18 cellular contexts compared by ENCODE assay signal in genomic region chr1:243495032-243495431, GRCh38.
DNase-seq lines count a peak whose midpoint lies in the region; ATAC-seq, FAIRE-seq and TF ChIP-seq lines count a peak whose summit lies in the region.
"Had no signal": no experiment of that assay in that cellular context is flagged by ENCODE, and none has a peak within 500 bp of the region (broad histone marks: within the 10 kb centered on the region; RNA-seq: fewer than 3 reads in every experiment).

No MANE protein-coding gene starts in this region.

- no peak overlapping the region for H2BK120ac ChIP-seq in H1 (replicated peaks; ENCODE audit: low read depth, low read length)

- H3K36me3 ChIP-seq in ACC112 (ENCODE audit: insufficient read depth, low read length) (0 out of 2 replicates have a peak, but pooled peaks cover 3% of the 10 kb centered on the region), H1 (ENCODE audit: control insufficient read depth in 2 of 4, insufficient read depth in 4 of 4, low read length in 3 of 4) (no peaks in the 10 kb centered on the region), spleen (peaks cover 0 to 38% (median 3%) of the 10 kb centered on the region in 6 donors), testis (ENCODE audit: low read depth, missing control alignments) (no peaks in the 10 kb centered on the region)

- H3K27me3 ChIP-seq in ACC112 (ENCODE audit: insufficient read depth, low read length) = no peaks in the 10 kb centered on the region
- no peaks in the 10 kb centered on the region for H3K27me3 ChIP-seq in H1 (replicated peaks in 1 of 4; ENCODE audit: control insufficient read depth in 3 of 4, extremely low read depth in 1 of 4, insufficient read depth in 3 of 4, low read length in 3 of 4)
- no peaks in the 10 kb centered on the region for H3K27me3 ChIP-seq in spleen (replicated peaks in 1 of 7)
- no peaks in the 10 kb centered on the region for H3K27me3 ChIP-seq in testis

- peaks cover 9% of the 10 kb centered on the region for H3K4me1 ChIP-seq in ACC112 (ENCODE audit: control insufficient read depth, insufficient read depth, low read length, unreplicated experiment)
- H3K4me1 ChIP-seq in H1 (replicated peaks in 1 of 4; ENCODE audit: control insufficient read depth in 3 of 4, insufficient read depth in 4 of 4, low read length in 3 of 4) = peaks cover 14 to 32% (median 26%) of the 10 kb centered on the region in 4 experiments
- peaks cover 0 to 25% (median 9%) of the 10 kb centered on the region in 6 donors for H3K4me1 ChIP-seq in spleen
- no peaks in the 10 kb centered on the region for H3K4me1 ChIP-seq in testis

- H4K91ac ChIP-seq in H1 (replicated peaks; ENCODE audit: insufficient read length, low read length) = no peak overlapping the region

- POLR2A ChIA-PET in H1 (lab: Charles Lee; ENCODE audit: partially characterized antibody) = no interaction called here

- no peak overlapping the region for H2BK5ac ChIP-seq in H1 (ENCODE audit: low read depth, low read length)

- no peaks in the 10 kb centered on the region for H3K23me2 ChIP-seq in H1 (ENCODE audit: low read depth, low read length)

- no peaks in the 10 kb centered on the region for H3K79me1 ChIP-seq in H1 (ENCODE audit: low read depth, low read length)

- no peaks in the 10 kb centered on the region for H4K20me1 ChIP-seq in H1 (replicated peaks in 1 of 2; ENCODE audit: control insufficient read depth in 1 of 2, insufficient read depth in 2 of 2, low read length in 2 of 2)

- WGBS in H1 (ENCODE audit: extremely low coverage in 1 of 2, insufficient coverage in 1 of 2, insufficient read length in 1 of 2, insufficient replicate concordance in 2 of 2, low coverage in 1 of 2, low lambda C conversion rate in 2 of 2, missing lambda C conversion rate in 1 of 2), 2 experiments = 95% methylated on average over 14 of the region's 14 CpGs; no CpG with 5 or more reads in 1 of the 2 experiments
- WGBS in spleen, 5 donors = 83 to 96% (median 89%) methylated on average over 12 to 14 of the region's 14 CpGs
- WGBS in testis, 2 donors = 95 to 96% methylated on average over 4 to 14 of the region's 14 CpGs

- H3K4me2 ChIP-seq in H1 (ENCODE audit: insufficient read depth in 1 of 2, low read depth in 2 of 2, low read length in 2 of 2) = no peak overlapping the region

- no peak for FAIRE-seq in H1 (lab: Jason Lieb, UNC)

- no peak for TF ChIP-seq POLR2A in H1 (IDR thresholded peaks at IDR 0.05; ENCODE audit: control extremely low read depth in 1 of 2, low read depth in 2 of 2, low read length in 2 of 2)
- no peak for TF ChIP-seq POLR2A in spleen (IDR thresholded peaks at IDR 0.05)
- TF ChIP-seq POLR2A in testis (IDR thresholded peaks at IDR 0.05) = no peak

- CTCF ChIA-PET in H1 (lab: Charles Lee; ENCODE audit: partially characterized antibody) = interaction anchor here (1.2 to 1.3 kb wide), 2 partner anchors 10 to 151 kb away, joined by 3 to 5 read pairs; no protein-coding TSS in a partner anchor

- no peak overlapping the region; the same call in 1 of the 2 replicates for H4K8ac ChIP-seq in H1 (ENCODE audit: extremely low read depth, insufficient read depth, low read length)

- DNase-seq in M059J (ENCODE audit: low read depth) (peak; percentile 9), H1 (ENCODE audit: low read depth in 1 of 2, low spot score in 2 of 2) (no peak), spleen (no peak), superior temporal gyrus (ENCODE audit: extremely low spot score) (no peak), testis (no peak), HPDE6-E6E7 (ENCODE audit: extremely low spot score) (no peak)
- DNase-seq: activated CD4-positive, alpha-beta T cell treated with anti-CD3 and anti-CD28 coated beads, Interleukin-2, amount 10 ng/mL, durations not matched to agents 7 days and 5 days; DMS153; hippocampal formation; kidney glomerular epithelial cell; NCI-H2029; NCI-H524; T1000 had no signal

- H3K4ac ChIP-seq in H1 (replicated peaks; ENCODE audit: insufficient read length, low read depth, low read length) = no peak overlapping the region

- H4K5ac ChIP-seq in H1 (ENCODE audit: insufficient read length, low read depth, low read length) = no peak overlapping the region

- H2AFZ ChIP-seq in ACC112 (ENCODE audit: low read length, unreplicated experiment) (no peak overlapping the region), H1 (ENCODE audit: low read length) (no peak overlapping the region)
- H2AFZ ChIP-seq: GM23338 had no signal

- H3K14ac ChIP-seq in H1 (ENCODE audit: insufficient read length) = no peak overlapping the region

- no peak overlapping the region for H2AK5ac ChIP-seq in H1 (ENCODE audit: low read depth, low read length)

- H3K9ac ChIP-seq in H1 (replicated peaks in 1 of 4; ENCODE audit: extremely low read depth in 1 of 4, low read depth in 3 of 4, low read length in 3 of 4) = peak overlapping the region in 2 of 4 experiments; percentile 20 to 31; a peak in 2 of 7 replicates

- H3K79me2 ChIP-seq in ACC112 (ENCODE audit: control insufficient read depth, insufficient read depth, low read length, unreplicated experiment) (no peaks in the 10 kb centered on the region), H1 (ENCODE audit: control insufficient read depth in 1 of 2, insufficient read depth in 2 of 2, low read length in 2 of 2) (no peaks in the 10 kb centered on the region)

- TF ChIP-seq CTCF in H1 (IDR thresholded peaks at IDR 0.05; ENCODE audit: control extremely low read depth in 1 of 3, insufficient read depth in 1 of 3, low read depth in 1 of 3, low read length in 3 of 3) = no peak
- TF ChIP-seq CTCF in spleen (IDR thresholded peaks at IDR 0.05 in 8 of 11, conservative IDR thresholded peaks at IDR 0.05 in 3 of 11) = no peak
- no peak for TF ChIP-seq CTCF in testis (IDR thresholded peaks at IDR 0.05)

- ATAC-seq in activated CD4-positive, CD25-positive, alpha-beta regulatory T cell treated with anti-CD3 and anti-CD28 coated beads, Interleukin-2, amount 50 U/mL, for 24 hours = no peak
- ATAC-seq: activated naive CD4-positive, alpha-beta T cell treated with anti-CD3 and anti-CD28 coated beads, Interleukin-2, amount 50 U/mL, for 72 hours; GM23338 had no signal

- H3K18ac ChIP-seq in H1 (ENCODE audit: extremely low read depth, low read length) = no peak overlapping the region

- no peak overlapping the region for H3K56ac ChIP-seq in H1 (replicated peaks; ENCODE audit: insufficient read length, low read depth, low read length)

- H3K9me3 ChIP-seq in H1 (ENCODE audit: insufficient read depth in 2 of 2, low read depth in 1 of 2, low read length in 1 of 2) (no peaks in the 10 kb centered on the region; a peak in 1 of 4 replicates), spleen (no peaks in the 10 kb centered on the region), testis (no peaks in the 10 kb centered on the region)

- TF ChIP-seq RAD21 in H1 (IDR thresholded peaks at IDR 0.05 in 1 of 2, conservative IDR thresholded peaks at IDR 0.05 in 1 of 2; ENCODE audit: low read depth in 2 of 2, low read length in 2 of 2) = no peak

- H2BK20ac ChIP-seq in H1 (ENCODE audit: low read length) = no peak overlapping the region

- no peak overlapping the region for H2BK15ac ChIP-seq in H1 (ENCODE audit: low read length)

- intact Hi-C loops in spleen (cut with DNase I; ENCODE audit: low total_unique reads) = no loop called here
- intact Hi-C loops in testis (cut with DNase I; ENCODE audit: low total_unique reads) = no loop called here

- no peak overlapping the region for H3K23ac ChIP-seq in H1 (ENCODE audit: insufficient read length)

- H3K27ac ChIP-seq in ACC112 (ENCODE audit: low read depth, low read length) (peak overlapping the region; percentile 17; the same call in 1 of the 2 replicates), H1 (ENCODE audit: low read depth, low read length) (no peak overlapping the region), spleen (peak overlapping the region in 5 of 8 donors; percentile 75 to 84 (median 81)), testis (no peak overlapping the region)

- no peak overlapping the region for H3K4me3 ChIP-seq in ACC112 (ENCODE audit: low read depth, low read length)
- H3K4me3 ChIP-seq in H1 (ENCODE audit: extremely low read depth in 1 of 4, insufficient read depth in 2 of 4, low read depth in 3 of 4, low read length in 4 of 4) = no peak overlapping the region
- no peak overlapping the region for H3K4me3 ChIP-seq in spleen
- no peak overlapping the region for H3K4me3 ChIP-seq in testis
- H3K4me3 ChIP-seq: GM23338, skin epidermis had no signal

- 0 out of 2 replicates have a peak overlapping the region, but pooled peaks have one; percentile 56 for H2BK12ac ChIP-seq in H1 (ENCODE audit: low read depth, low read length)

- no peak for TF ChIP-seq EP300 in H1 (IDR thresholded peaks at IDR 0.05; ENCODE audit: borderline replicate concordance in 1 of 2, low read depth in 2 of 2, low read length in 2 of 2)

TF ChIP-seq in H1, 55 proteins besides CTCF, POLR2A, EP300 and RAD21:
- TF ChIP-seq SAP30 (IDR thresholded peaks at IDR 0.05; ENCODE audit: insufficient read depth, insufficient replicate concordance, low read length) (no peak), CEBPB (IDR thresholded peaks at IDR 0.05; ENCODE audit: low read depth, low read length) (no peak), PHF8 (conservative IDR thresholded peaks at IDR 0.05; ENCODE audit: low read depth, low read length) (no peak), GTF2F1 (IDR thresholded peaks at IDR 0.05; ENCODE audit: borderline replicate concordance, low read depth, low read length) (no peak), SRF (IDR thresholded peaks at IDR 0.05; ENCODE audit: low read depth, low read length) (no peak), CHD2 (IDR thresholded peaks at IDR 0.05; ENCODE audit: low read length) (no peak), YY1 (IDR thresholded peaks at IDR 0.05; ENCODE audit: low read depth, low read length) (no peak), RBBP5 (IDR thresholded peaks at IDR 0.05; ENCODE audit: borderline replicate concordance, low read depth, low read length) (no peak), CBX5 (IDR thresholded peaks at IDR 0.05; ENCODE audit: low read depth, low read length) (no peak), NRF1 (IDR thresholded peaks at IDR 0.05; ENCODE audit: low read depth, low read length) (no peak), BCL11A (IDR thresholded peaks at IDR 0.05; ENCODE audit: low read depth in 2 of 2, low read length in 2 of 2) (no peak), RXRA (IDR thresholded peaks at IDR 0.05; ENCODE audit: insufficient read depth, low read depth, low read length) (no peak), KDM5A (IDR thresholded peaks at IDR 0.05; ENCODE audit: low read length) (no peak), KDM1A (IDR thresholded peaks at IDR 0.05; ENCODE audit: borderline replicate concordance, low read length) (no peak), SIX5 (IDR thresholded peaks at IDR 0.05; ENCODE audit: low read depth, low read length) (no peak), NANOG (IDR thresholded peaks at IDR 0.05; ENCODE audit: insufficient read depth, low read depth, low read length, poor library complexity, severe bottlenecking) (no peak), JUN (IDR thresholded peaks at IDR 0.05; ENCODE audit: low read depth, low read length) (no peak)

Comparison
In these comparisons a context has a peak if more than half of its experiments do, and no peak if none do; other contexts are left out.
1. H3K27ac ChIP-seq: peak in ACC112 (single experiment) and spleen (5 of 8); none in H1 (single experiment) and testis (0 of 2).